ENCODE assay signal across 12 cellular contexts in the genomic region with DNA sequence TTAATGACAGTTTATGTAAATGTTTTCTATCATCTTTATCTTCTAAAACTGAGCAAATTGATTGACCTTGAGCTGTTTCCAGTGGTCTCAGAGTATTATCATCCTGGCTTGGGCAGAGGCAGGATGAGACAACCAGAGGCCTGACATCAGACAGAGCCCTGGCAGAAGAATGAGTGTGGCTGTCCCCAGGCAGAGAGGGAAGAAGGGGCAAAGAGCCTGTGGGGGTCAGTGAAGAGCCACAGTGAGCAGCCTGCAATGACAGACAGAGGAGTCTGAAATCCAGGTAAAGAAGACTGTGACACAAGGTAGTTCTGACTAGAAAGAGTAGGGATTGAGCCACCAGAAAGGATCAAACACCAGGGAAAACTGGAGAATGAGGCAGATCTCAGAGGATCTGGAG.
"Had no signal": no experiment of that assay in that cellular context is flagged by ENCODE, and none has a peak within 500 bp of the region (broad histone marks: within the 10 kb centered on the region; RNA-seq: fewer than 3 reads in every experiment).

No MANE protein-coding gene starts in this region.

- H3K9me3 ChIP-seq: thoracic aorta had no signal

- H3K27ac Mint-ChIP-seq: activated CD4-positive, alpha-beta memory T cell treated with anti-CD3 and anti-CD28 coated beads, Interleukin-2, amount 10 ng/mL, durations not matched to agents 7 days and 5 days; activated T-cell treated with anti-CD3 and anti-CD28 coated beads, Interleukin-2, amount 50 U/mL, for 24 hours had no signal

- H3K4me1 Mint-ChIP-seq: activated CD4-positive, alpha-beta memory T cell treated with anti-CD3 and anti-CD28 coated beads, Interleukin-2, amount 10 ng/mL, durations not matched to agents 7 days and 5 days; naive B cell had no signal

- H3K36me3 Mint-ChIP-seq: naive B cell had no signal

- H3K27me3 ChIP-seq: cardiac muscle cell had no signal

- H3K27ac ChIP-seq: cardiac muscle cell, thoracic aorta had no signal

- H3K9me3 Mint-ChIP-seq: activated CD4-positive, alpha-beta memory T cell treated with anti-CD3 and anti-CD28 coated beads, Interleukin-2, amount 10 ng/mL, durations not matched to agents 7 days and 5 days; activated T-cell treated with anti-CD3 and anti-CD28 coated beads, Interleukin-2, amount 50 U/mL, for 24 hours had no signal

- H3K27me3 Mint-ChIP-seq: activated CD4-positive, alpha-beta memory T cell treated with anti-CD3 and anti-CD28 coated beads, Interleukin-2, amount 10 ng/mL, durations not matched to agents 7 days and 5 days; activated T-cell treated with anti-CD3 and anti-CD28 coated beads, Interleukin-2, amount 50 U/mL, for 24 hours had no signal

- DNase-seq: activated CD4-positive, alpha-beta memory T cell treated with anti-CD3 and anti-CD28 coated beads, Interleukin-2, amount 10 ng/mL, durations not matched to agents 7 days and 5 days; activated effector memory CD4-positive, alpha-beta T cell treated with Interleukin-2 at 50 U/mL for 16 hours; activated naive CD4-positive, alpha-beta T cell treated with anti-CD3 and anti-CD28 coated beads, Interleukin-2, amount 50 U/mL, for 16 hours; activated T-cell treated with anti-CD3 and anti-CD28 coated beads, Interleukin-2, amount 50 U/mL, for 24 hours; naive B cell; retina; stimulated activated CD4-positive, alpha-beta T cell treated with anti-CD3 and anti-CD28 coated beads, Interleukin-12 subunit alpha, Interleukin-12 subunit beta, amount 100 ng/mL, for 4 hours; stimulated activated CD4-positive, alpha-beta T cell treated with anti-CD3 and anti-CD28 coated beads, Interleukin-2, amount 100 ng/mL, for 24 hours; T1000 had no signal

- ATAC-seq: left lobe of liver had no signal

- H3K4me3 ChIP-seq: cardiac muscle cell, thoracic aorta had no signal

- H3K4me3 Mint-ChIP-seq: activated CD4-positive, alpha-beta memory T cell treated with anti-CD3 and anti-CD28 coated beads, Interleukin-2, amount 10 ng/mL, durations not matched to agents 7 days and 5 days; activated T-cell treated with anti-CD3 and anti-CD28 coated beads, Interleukin-2, amount 50 U/mL, for 24 hours; naive B cell had no signal

- H3K36me3 ChIP-seq: cardiac muscle cell, thoracic aorta had no signal
